In the genomic region with DNA sequence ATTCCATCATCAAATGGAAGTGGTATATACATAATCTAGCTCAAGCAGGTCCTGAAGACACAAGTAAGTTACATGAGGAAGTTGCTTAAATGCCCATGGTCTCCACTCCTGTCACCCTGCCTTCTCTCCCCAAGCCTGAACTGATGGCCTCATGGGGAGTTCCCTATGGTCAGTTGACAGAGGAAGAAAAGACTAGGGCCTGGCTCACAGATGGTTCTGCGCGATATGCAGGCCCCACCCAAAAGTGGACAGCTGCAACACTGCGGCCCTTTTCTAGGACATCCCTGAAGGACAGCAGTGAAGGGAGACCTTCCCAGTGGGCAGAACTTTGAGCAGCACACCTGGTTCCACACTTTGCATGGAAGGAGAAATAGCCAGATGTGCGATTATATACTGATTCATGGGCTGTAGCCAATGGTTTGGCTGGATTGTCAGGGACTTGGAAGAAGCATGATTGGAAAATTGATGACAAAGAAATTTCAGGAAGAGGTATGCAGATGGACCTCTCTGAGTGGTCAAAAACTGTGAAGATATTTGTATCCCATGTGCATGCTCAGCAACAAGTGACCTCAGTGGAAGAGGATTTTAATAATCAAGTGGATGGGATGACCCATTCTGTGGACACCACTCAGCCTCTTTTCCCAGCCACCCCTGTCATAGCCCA, we compare ENCODE assay signal across 1 cellular context.
TF ChIP-seq lines count a peak whose summit lies in the region.

No MANE protein-coding gene starts in this region.

TF ChIP-seq in K562, 482 proteins besides CTCF, POLR2A, EP300 and RAD21 (continued from another document and continues in another):
- TF ChIP-seq, protein P1, sequence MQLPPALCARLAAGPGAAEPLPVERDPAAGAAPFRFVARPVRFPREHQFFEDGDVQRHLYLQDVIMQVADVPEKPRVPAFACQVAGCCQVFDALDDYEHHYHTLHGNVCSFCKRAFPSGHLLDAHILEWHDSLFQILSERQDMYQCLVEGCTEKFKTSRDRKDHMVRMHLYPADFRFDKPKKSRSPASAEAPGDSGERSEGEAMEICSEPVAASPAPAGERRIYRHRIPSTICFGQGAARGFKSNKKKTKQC (CRISPR knock-in tag; IDR thresholded peaks at IDR 0.05): no peak
- TF ChIP-seq, protein P2, sequence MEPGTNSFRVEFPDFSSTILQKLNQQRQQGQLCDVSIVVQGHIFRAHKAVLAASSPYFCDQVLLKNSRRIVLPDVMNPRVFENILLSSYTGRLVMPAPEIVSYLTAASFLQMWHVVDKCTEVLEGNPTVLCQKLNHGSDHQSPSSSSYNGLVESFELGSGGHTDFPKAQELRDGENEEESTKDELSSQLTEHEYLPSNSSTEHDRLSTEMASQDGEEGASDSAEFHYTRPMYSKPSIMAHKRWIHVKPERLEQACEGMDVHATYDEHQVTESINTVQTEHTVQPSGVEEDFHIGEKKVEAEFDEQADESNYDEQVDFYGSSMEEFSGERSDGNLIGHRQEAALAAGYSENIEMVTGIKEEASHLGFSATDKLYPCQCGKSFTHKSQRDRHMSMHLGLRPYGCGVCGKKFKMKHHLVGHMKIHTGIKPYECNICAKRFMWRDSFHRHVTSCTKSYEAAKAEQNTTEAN (CRISPR knock-in tag; IDR thresholded peaks at IDR 0.05): no peak
- TF ChIP-seq, protein P3, sequence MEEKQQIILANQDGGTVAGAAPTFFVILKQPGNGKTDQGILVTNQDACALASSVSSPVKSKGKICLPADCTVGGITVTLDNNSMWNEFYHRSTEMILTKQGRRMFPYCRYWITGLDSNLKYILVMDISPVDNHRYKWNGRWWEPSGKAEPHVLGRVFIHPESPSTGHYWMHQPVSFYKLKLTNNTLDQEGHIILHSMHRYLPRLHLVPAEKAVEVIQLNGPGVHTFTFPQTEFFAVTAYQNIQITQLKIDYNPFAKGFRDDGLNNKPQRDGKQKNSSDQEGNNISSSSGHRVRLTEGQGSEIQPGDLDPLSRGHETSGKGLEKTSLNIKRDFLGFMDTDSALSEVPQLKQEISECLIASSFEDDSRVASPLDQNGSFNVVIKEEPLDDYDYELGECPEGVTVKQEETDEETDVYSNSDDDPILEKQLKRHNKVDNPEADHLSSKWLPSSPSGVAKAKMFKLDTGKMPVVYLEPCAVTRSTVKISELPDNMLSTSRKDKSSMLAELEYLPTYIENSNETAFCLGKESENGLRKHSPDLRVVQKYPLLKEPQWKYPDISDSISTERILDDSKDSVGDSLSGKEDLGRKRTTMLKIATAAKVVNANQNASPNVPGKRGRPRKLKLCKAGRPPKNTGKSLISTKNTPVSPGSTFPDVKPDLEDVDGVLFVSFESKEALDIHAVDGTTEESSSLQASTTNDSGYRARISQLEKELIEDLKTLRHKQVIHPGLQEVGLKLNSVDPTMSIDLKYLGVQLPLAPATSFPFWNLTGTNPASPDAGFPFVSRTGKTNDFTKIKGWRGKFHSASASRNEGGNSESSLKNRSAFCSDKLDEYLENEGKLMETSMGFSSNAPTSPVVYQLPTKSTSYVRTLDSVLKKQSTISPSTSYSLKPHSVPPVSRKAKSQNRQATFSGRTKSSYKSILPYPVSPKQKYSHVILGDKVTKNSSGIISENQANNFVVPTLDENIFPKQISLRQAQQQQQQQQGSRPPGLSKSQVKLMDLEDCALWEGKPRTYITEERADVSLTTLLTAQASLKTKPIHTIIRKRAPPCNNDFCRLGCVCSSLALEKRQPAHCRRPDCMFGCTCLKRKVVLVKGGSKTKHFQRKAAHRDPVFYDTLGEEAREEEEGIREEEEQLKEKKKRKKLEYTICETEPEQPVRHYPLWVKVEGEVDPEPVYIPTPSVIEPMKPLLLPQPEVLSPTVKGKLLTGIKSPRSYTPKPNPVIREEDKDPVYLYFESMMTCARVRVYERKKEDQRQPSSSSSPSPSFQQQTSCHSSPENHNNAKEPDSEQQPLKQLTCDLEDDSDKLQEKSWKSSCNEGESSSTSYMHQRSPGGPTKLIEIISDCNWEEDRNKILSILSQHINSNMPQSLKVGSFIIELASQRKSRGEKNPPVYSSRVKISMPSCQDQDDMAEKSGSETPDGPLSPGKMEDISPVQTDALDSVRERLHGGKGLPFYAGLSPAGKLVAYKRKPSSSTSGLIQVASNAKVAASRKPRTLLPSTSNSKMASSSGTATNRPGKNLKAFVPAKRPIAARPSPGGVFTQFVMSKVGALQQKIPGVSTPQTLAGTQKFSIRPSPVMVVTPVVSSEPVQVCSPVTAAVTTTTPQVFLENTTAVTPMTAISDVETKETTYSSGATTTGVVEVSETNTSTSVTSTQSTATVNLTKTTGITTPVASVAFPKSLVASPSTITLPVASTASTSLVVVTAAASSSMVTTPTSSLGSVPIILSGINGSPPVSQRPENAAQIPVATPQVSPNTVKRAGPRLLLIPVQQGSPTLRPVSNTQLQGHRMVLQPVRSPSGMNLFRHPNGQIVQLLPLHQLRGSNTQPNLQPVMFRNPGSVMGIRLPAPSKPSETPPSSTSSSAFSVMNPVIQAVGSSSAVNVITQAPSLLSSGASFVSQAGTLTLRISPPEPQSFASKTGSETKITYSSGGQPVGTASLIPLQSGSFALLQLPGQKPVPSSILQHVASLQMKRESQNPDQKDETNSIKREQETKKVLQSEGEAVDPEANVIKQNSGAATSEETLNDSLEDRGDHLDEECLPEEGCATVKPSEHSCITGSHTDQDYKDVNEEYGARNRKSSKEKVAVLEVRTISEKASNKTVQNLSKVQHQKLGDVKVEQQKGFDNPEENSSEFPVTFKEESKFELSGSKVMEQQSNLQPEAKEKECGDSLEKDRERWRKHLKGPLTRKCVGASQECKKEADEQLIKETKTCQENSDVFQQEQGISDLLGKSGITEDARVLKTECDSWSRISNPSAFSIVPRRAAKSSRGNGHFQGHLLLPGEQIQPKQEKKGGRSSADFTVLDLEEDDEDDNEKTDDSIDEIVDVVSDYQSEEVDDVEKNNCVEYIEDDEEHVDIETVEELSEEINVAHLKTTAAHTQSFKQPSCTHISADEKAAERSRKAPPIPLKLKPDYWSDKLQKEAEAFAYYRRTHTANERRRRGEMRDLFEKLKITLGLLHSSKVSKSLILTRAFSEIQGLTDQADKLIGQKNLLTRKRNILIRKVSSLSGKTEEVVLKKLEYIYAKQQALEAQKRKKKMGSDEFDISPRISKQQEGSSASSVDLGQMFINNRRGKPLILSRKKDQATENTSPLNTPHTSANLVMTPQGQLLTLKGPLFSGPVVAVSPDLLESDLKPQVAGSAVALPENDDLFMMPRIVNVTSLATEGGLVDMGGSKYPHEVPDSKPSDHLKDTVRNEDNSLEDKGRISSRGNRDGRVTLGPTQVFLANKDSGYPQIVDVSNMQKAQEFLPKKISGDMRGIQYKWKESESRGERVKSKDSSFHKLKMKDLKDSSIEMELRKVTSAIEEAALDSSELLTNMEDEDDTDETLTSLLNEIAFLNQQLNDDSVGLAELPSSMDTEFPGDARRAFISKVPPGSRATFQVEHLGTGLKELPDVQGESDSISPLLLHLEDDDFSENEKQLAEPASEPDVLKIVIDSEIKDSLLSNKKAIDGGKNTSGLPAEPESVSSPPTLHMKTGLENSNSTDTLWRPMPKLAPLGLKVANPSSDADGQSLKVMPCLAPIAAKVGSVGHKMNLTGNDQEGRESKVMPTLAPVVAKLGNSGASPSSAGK (IDR thresholded peaks at IDR 0.05): peak; percentile 54
- TF ChIP-seq, protein P4, sequence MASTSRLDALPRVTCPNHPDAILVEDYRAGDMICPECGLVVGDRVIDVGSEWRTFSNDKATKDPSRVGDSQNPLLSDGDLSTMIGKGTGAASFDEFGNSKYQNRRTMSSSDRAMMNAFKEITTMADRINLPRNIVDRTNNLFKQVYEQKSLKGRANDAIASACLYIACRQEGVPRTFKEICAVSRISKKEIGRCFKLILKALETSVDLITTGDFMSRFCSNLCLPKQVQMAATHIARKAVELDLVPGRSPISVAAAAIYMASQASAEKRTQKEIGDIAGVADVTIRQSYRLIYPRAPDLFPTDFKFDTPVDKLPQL (IDR thresholded peaks at IDR 0.05; ENCODE audit: extremely low read depth, insufficient read length): no peak
- TF ChIP-seq ZNF140 (CRISPR knock-in tag; IDR thresholded peaks at IDR 0.05): no peak
- no peak for TF ChIP-seq COPS2 (conservative IDR thresholded peaks at IDR 0.05)
- peak; percentile 71 for TF ChIP-seq ATF7 (IDR thresholded peaks at IDR 0.05)
- no peak for TF ChIP-seq HCFC1 (IDR thresholded peaks at IDR 0.05; ENCODE audit: low read depth, low read length)
- TF ChIP-seq PTRF (tag; IDR thresholded peaks at IDR 0.05): no peak
- TF ChIP-seq ZNF316 (IDR thresholded peaks at IDR 0.05): peak; percentile 86
- peak; percentile 70 for TF ChIP-seq POLR2AphosphoS5 (IDR thresholded peaks at IDR 0.05; ENCODE audit: control insufficient read depth, insufficient read depth, low read depth, low read length)
- no peak for TF ChIP-seq CEBPG (CRISPR knock-in tag; IDR thresholded peaks at IDR 0.05)
- no peak for TF ChIP-seq CEBPG (tag; conservative IDR thresholded peaks at IDR 0.05 in 1 of 2, IDR thresholded peaks at IDR 0.05 in 1 of 2)
- TF ChIP-seq, protein P5, sequence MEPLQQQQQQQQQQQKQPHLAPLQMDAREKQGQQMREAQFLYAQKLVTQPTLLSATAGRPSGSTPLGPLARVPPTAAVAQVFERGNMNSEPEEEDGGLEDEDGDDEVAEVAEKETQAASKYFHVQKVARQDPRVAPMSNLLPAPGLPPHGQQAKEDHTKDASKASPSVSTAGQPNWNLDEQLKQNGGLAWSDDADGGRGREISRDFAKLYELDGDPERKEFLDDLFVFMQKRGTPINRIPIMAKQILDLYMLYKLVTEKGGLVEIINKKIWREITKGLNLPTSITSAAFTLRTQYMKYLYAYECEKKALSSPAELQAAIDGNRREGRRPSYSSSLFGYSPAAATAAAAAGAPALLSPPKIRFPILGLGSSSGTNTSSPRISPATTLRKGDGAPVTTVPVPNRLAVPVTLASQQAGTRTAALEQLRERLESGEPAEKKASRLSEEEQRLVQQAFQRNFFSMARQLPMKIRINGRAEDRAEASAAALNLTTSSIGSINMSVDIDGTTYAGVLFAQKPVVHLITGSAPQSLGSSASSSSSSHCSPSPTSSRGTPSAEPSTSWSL (CRISPR knock-in tag; IDR thresholded peaks at IDR 0.05; ENCODE audit: borderline replicate concordance): no peak
- TF ChIP-seq ZBTB8A (IDR thresholded peaks at IDR 0.05; ENCODE audit: partially characterized antibody): no peak
- no peak for TF ChIP-seq CREBBP (IDR thresholded peaks at IDR 0.05; ENCODE audit: low read depth, low read length)
- TF ChIP-seq SMAD3 (CRISPR knock-in tag; conservative IDR thresholded peaks at IDR 0.05): no peak
- TF ChIP-seq, protein P6, sequence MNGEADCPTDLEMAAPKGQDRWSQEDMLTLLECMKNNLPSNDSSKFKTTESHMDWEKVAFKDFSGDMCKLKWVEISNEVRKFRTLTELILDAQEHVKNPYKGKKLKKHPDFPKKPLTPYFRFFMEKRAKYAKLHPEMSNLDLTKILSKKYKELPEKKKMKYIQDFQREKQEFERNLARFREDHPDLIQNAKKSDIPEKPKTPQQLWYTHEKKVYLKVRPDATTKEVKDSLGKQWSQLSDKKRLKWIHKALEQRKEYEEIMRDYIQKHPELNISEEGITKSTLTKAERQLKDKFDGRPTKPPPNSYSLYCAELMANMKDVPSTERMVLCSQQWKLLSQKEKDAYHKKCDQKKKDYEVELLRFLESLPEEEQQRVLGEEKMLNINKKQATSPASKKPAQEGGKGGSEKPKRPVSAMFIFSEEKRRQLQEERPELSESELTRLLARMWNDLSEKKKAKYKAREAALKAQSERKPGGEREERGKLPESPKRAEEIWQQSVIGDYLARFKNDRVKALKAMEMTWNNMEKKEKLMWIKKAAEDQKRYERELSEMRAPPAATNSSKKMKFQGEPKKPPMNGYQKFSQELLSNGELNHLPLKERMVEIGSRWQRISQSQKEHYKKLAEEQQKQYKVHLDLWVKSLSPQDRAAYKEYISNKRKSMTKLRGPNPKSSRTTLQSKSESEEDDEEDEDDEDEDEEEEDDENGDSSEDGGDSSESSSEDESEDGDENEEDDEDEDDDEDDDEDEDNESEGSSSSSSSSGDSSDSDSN (IDR thresholded peaks at IDR 0.05; ENCODE audit: borderline replicate concordance in 1 of 2, low read depth in 2 of 2, low read length in 2 of 2): no peak
- TF ChIP-seq PCBP1 (IDR thresholded peaks at IDR 0.05; ENCODE audit: low read depth, low read length, poor library complexity, severe bottlenecking): no peak
- no peak for TF ChIP-seq SLC30A9 (CRISPR knock-in tag; IDR thresholded peaks at IDR 0.05)
- no peak for TF ChIP-seq SNRNP70 (optimal IDR thresholded peaks at IDR 0.05; ENCODE audit: low read depth, low read length)
- TF ChIP-seq, protein P7, sequence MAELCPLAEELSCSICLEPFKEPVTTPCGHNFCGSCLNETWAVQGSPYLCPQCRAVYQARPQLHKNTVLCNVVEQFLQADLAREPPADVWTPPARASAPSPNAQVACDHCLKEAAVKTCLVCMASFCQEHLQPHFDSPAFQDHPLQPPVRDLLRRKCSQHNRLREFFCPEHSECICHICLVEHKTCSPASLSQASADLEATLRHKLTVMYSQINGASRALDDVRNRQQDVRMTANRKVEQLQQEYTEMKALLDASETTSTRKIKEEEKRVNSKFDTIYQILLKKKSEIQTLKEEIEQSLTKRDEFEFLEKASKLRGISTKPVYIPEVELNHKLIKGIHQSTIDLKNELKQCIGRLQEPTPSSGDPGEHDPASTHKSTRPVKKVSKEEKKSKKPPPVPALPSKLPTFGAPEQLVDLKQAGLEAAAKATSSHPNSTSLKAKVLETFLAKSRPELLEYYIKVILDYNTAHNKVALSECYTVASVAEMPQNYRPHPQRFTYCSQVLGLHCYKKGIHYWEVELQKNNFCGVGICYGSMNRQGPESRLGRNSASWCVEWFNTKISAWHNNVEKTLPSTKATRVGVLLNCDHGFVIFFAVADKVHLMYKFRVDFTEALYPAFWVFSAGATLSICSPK (IDR thresholded peaks at IDR 0.05; ENCODE audit: borderline replicate concordance): no peak
- TF ChIP-seq DIDO1 (tag; IDR thresholded peaks at IDR 0.05; ENCODE audit: low read depth): 0 out of 2 replicates have a peak, but pooled peaks have one; percentile 13
- peak; percentile 51; the same call in 1 of the 2 replicates for TF ChIP-seq ZNF766 (CRISPR knock-in tag; conservative IDR thresholded peaks at IDR 0.05)
- TF ChIP-seq, protein P8, sequence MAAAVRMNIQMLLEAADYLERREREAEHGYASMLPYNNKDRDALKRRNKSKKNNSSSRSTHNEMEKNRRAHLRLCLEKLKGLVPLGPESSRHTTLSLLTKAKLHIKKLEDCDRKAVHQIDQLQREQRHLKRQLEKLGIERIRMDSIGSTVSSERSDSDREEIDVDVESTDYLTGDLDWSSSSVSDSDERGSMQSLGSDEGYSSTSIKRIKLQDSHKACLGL (CRISPR knock-in tag; IDR thresholded peaks at IDR 0.05; ENCODE audit: borderline replicate concordance, poor library complexity, severe bottlenecking): no peak
- TF ChIP-seq TGIF2 (CRISPR knock-in tag; IDR thresholded peaks at IDR 0.05): no peak
- TF ChIP-seq NONO (IDR thresholded peaks at IDR 0.05; ENCODE audit: low read depth in 2 of 2, low read length in 1 of 2): peak in 1 of 2 experiments; percentile 62; a peak in 1 of 4 replicates
- TF ChIP-seq ERF (CRISPR knock-in tag; IDR thresholded peaks at IDR 0.05): no peak
- peak; percentile 35; the same call in 1 of the 2 replicates for TF ChIP-seq GATAD2B (IDR thresholded peaks at IDR 0.05; ENCODE audit: borderline replicate concordance)
- TF ChIP-seq, protein P9, sequence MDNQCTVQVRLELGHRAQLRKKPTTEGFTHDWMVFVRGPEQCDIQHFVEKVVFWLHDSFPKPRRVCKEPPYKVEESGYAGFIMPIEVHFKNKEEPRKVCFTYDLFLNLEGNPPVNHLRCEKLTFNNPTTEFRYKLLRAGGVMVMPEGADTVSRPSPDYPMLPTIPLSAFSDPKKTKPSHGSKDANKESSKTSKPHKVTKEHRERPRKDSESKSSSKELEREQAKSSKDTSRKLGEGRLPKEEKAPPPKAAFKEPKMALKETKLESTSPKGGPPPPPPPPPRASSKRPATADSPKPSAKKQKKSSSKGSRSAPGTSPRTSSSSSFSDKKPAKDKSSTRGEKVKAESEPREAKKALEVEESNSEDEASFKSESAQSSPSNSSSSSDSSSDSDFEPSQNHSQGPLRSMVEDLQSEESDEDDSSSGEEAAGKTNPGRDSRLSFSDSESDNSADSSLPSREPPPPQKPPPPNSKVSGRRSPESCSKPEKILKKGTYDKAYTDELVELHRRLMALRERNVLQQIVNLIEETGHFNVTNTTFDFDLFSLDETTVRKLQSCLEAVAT (IDR thresholded peaks at IDR 0.05): no peak
